ENCODE assay signal across 8 cellular contexts in the genomic region with DNA sequence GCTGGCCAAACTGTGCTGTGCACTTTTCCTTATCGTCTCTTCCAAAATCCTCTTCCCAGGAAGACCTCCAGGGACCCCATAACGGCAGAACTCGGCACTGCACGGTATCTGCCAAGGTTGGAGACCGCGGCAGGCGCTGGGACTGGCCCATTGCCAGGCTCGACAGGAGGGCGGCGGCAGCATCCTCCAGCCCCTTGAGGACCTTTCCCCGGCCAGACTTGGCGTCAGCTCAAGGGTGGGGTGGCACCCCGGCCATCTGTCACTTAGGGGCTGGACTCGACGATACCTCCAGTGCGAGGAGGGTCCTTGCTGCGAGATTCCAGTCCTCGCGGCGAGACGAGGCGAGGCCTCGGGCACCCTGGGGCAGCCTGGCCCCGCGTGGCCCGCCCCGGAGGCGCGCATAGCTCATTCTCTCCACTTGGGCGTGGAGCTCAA. TPM values are rescaled to one million over a fixed set of nuclear protein-coding genes. Genes with fewer than 3 reads are reported as not detected.
DNase-seq lines count a peak whose midpoint lies in the region; ATAC-seq and TF ChIP-seq lines count a peak whose summit lies in the region.

No MANE protein-coding gene starts in this region.

- no peaks in the 10 kb centered on the region for H3K27me3 ChIP-seq in mesenchymal stem cell (ENCODE audit: control insufficient read depth in 1 of 2, insufficient read depth in 1 of 2, low read length in 2 of 2)

- H2BK15ac ChIP-seq in mesenchymal stem cell (ENCODE audit: low read depth, poor library complexity, severe bottlenecking): no peak overlapping the region

- H2BK120ac ChIP-seq in mesenchymal stem cell (ENCODE audit: low read depth, low read length): peak overlapping the region; percentile 94

- H3K4me2 ChIP-seq in mesenchymal stem cell (ENCODE audit: low read length, poor library complexity, severe bottlenecking): peak overlapping the region; percentile 73

- H3K4me3 ChIP-seq in mesenchymal stem cell (ENCODE audit: insufficient read depth in 1 of 2, low read depth in 1 of 2, low read length in 2 of 2): peak overlapping the region; percentile 92 to 98

- no peaks in the 10 kb centered on the region for H3K9me3 ChIP-seq in mesenchymal stem cell (ENCODE audit: control insufficient read depth, low read length)

- H3K9ac ChIP-seq in mesenchymal stem cell (ENCODE audit: low read length): peak overlapping the region; percentile 94

- peaks cover 14 to 20% of the 10 kb centered on the region in 2 experiments for H3K36me3 ChIP-seq in mesenchymal stem cell (ENCODE audit: control insufficient read depth in 1 of 2, insufficient read depth in 2 of 2, low read depth in 1 of 2, low read length in 2 of 2)

- peaks cover 35% of the 10 kb centered on the region for H3K4me1 ChIP-seq in mesenchymal stem cell (ENCODE audit: control insufficient read depth, insufficient read depth, low read depth, low read length)

- H3K4me3 Mint-ChIP-seq in activated B cell treated with CpG ODN at 0.5 μM for 24 hours: peak overlapping the region; percentile 92

- POLR2A ChIA-PET in activated B cell treated with CpG ODN at 0.5 μM for 24 hours (lab: Charles Lee): interaction anchor here (0.5 to 3.8 kb wide), 14 partner anchors 12 to 1566 kb away, joined by 3 to 50 read pairs (median 4); partner anchors contain the start of genes DHX8, DNAJC7, EIF1 and KAT2A

- H3K4me1 Mint-ChIP-seq in activated B cell treated with CpG ODN at 0.5 μM for 24 hours: peaks cover 32% of the 10 kb centered on the region

- H3K27ac ChIP-seq in mesenchymal stem cell (ENCODE audit: low read length, poor library complexity, severe bottlenecking): peak overlapping the region; percentile 76

- DNase-seq in NK-92 treated with Interleukin-12 subunit alpha and Interleukin-12 subunit beta, amount 100 ng/mL, for 24 hours (lab: John Stamatoyannopoulos, UW): peak; percentile 20
- DNase-seq in NK-92 (lab: John Stamatoyannopoulos, UW; ENCODE audit: unreplicated experiment): no peak
- DNase-seq in M059J (ENCODE audit: low read depth): peak; percentile 32
- no peak for DNase-seq in activated B cell treated with CpG ODN at 0.5 μM for 24 hours
- DNase-seq in dermis blood vessel endothelial cell: peak; percentile 61
- peak; percentile 44 for DNase-seq in mesenchymal stem cell
- DNase-seq in stimulated activated CD8-positive, alpha-beta memory T cell treated with anti-CD3 and anti-CD28 coated beads, Interleukin-2, amount 100 ng/mL, for 48 hours (ENCODE audit: low read depth in 2 of 2): peak; percentile 16 to 23
- no peak for DNase-seq in NOMO-1 (lab: John Stamatoyannopoulos, UW; ENCODE audit: unreplicated experiment in 2 of 2)

- H2BK5ac ChIP-seq in mesenchymal stem cell (ENCODE audit: low read depth, low read length, poor library complexity, severe bottlenecking): no peak overlapping the region

- no peak overlapping the region for H2AK5ac ChIP-seq in mesenchymal stem cell (ENCODE audit: low read length, severe bottlenecking)

- peaks cover 16% of the 10 kb centered on the region for H3K36me3 Mint-ChIP-seq in activated B cell treated with CpG ODN at 0.5 μM for 24 hours (ENCODE audit: low read depth)

- under 1% methylated on average over 30 of the region's 30 CpGs for WGBS in mesenchymal stem cell

- peak overlapping the region in 1 of 2 experiments; percentile 60 for H2BK12ac ChIP-seq in mesenchymal stem cell (ENCODE audit: low read length in 2 of 2)

- CTCF ChIA-PET in activated B cell treated with CpG ODN at 0.5 μM for 24 hours (lab: Charles Lee): interaction anchor here (1.8 kb wide), 1 partner anchor 13 kb away, joined by 3 read pairs; the partner anchor contains the start of gene ODAD4

- no peak for TF ChIP-seq CTCF in activated B cell treated with CpG ODN at 0.5 μM for 24 hours (IDR thresholded peaks at IDR 0.05)

- H3K14ac ChIP-seq in mesenchymal stem cell (ENCODE audit: low read length in 2 of 2): peak overlapping the region in 1 of 2 experiments; percentile 46

- no peaks in the 10 kb centered on the region for H3K9me3 Mint-ChIP-seq in activated B cell treated with CpG ODN at 0.5 μM for 24 hours

- intact Hi-C loops in activated B cell treated with CpG ODN at 0.5 μM for 24 hours (cut with micrococcal nuclease): loop anchor here (1.0 to 5.0 kb wide), 6 partner anchors 49 to 759 kb away; partner anchors contain the start of genes CNP, DNAJC7, KAT2A and KLHL11

- no peaks in the 10 kb centered on the region for H3K27me3 Mint-ChIP-seq in activated B cell treated with CpG ODN at 0.5 μM for 24 hours

- H2AFZ ChIP-seq in mesenchymal stem cell (ENCODE audit: low read depth, low read length): no peak overlapping the region

- peak overlapping the region; percentile 49 to 96 for H3K23ac ChIP-seq in mesenchymal stem cell (ENCODE audit: low read length in 2 of 2)

- no peak for ATAC-seq in activated B cell treated with CpG ODN at 0.5 μM for 24 hours (ENCODE audit: low read depth)

- H3K27ac Mint-ChIP-seq in activated B cell treated with CpG ODN at 0.5 μM for 24 hours: peak overlapping the region; percentile 84

- no peak overlapping the region for H4K8ac ChIP-seq in mesenchymal stem cell (ENCODE audit: low read length)

- H3K79me1 ChIP-seq in mesenchymal stem cell (replicated peaks; ENCODE audit: low read length, poor library complexity, severe bottlenecking): peaks cover 3% of the 10 kb centered on the region

- H3K4ac ChIP-seq in mesenchymal stem cell (ENCODE audit: low read depth in 1 of 2, low read length in 2 of 2): peak overlapping the region; percentile 49 to 74

- H4K91ac ChIP-seq in mesenchymal stem cell (ENCODE audit: low read length): peak overlapping the region; percentile 85

- H3K18ac ChIP-seq in mesenchymal stem cell (ENCODE audit: low read depth in 1 of 2, low read length in 2 of 2): peak overlapping the region; percentile 88 to 99

RNA-seq across cellular contexts. Expression of gene ACLY, which starts 0.8 kb away (rescaled TPM):
- 103 and 151 TPM in 2 replicates for total RNA-seq in M059J (2014; rRNA removed; shearing (Covaris generic))
- total RNA-seq in activated B cell treated with CpG ODN at 0.5 μM for 24 hours: 133 and 143 TPM in 2 replicates
- total RNA-seq in dermis blood vessel endothelial cell: 195 and 384 TPM in 2 replicates
- polyA plus RNA-seq in mesenchymal stem cell (2013, experiment 1 of 2): 188 TPM
- 182 TPM for polyA plus RNA-seq in mesenchymal stem cell (2013, experiment 2 of 2)

RNA-seq across cellular contexts. Expression of gene ODAD4, which starts 12.4 kb away (rescaled TPM):
- 0.27 and 1.7 TPM in 2 replicates for total RNA-seq in M059J (2014; rRNA removed; shearing (Covaris generic))
- total RNA-seq in activated B cell treated with CpG ODN at 0.5 μM for 24 hours (0.56 and 1.1 TPM in 2 replicates), dermis blood vessel endothelial cell (0.28 and 0.34 TPM in 2 replicates)
- 1.0 TPM for polyA plus RNA-seq in mesenchymal stem cell (2013, experiment 1 of 2)
- 0.51 TPM for polyA plus RNA-seq in mesenchymal stem cell (2013, experiment 2 of 2)

RNA-seq across cellular contexts. Expression of gene CNP, which starts 48.6 kb away (rescaled TPM):
- 65.8 and 108 TPM in 2 replicates for total RNA-seq in M059J (2014; rRNA removed; shearing (Covaris generic))
- total RNA-seq in activated B cell treated with CpG ODN at 0.5 μM for 24 hours: 47.2 and 48.0 TPM in 2 replicates
- total RNA-seq in dermis blood vessel endothelial cell: 48.7 and 63.1 TPM in 2 replicates
- polyA plus RNA-seq in mesenchymal stem cell (2013, experiment 1 of 2): 51.3 TPM
- polyA plus RNA-seq in mesenchymal stem cell (2013, experiment 2 of 2): 50.8 TPM

RNA-seq across cellular contexts. Expression of gene KLHL11, which starts 52.8 kb away (rescaled TPM):
- 12.1 and 17.1 TPM in 2 replicates for total RNA-seq in M059J (2014; rRNA removed; shearing (Covaris generic))
- 13.6 and 17.3 TPM in 2 replicates for total RNA-seq in activated B cell treated with CpG ODN at 0.5 μM for 24 hours
- total RNA-seq in dermis blood vessel endothelial cell: 35.7 and 41.2 TPM in 2 replicates
- 2.7 TPM for polyA plus RNA-seq in mesenchymal stem cell (2013, experiment 1 of 2)
- 2.6 TPM for polyA plus RNA-seq in mesenchymal stem cell (2013, experiment 2 of 2)

Comparison
In these comparisons a context has a peak if more than half of its experiments do, and no peak if none do; other contexts are left out.
1. DNase-seq: peak in NK-92 treated with Interleukin-12 subunit alpha and Interleukin-12 subunit beta, amount 100 ng/mL, for 24 hours (single experiment), M059J (single experiment), dermis blood vessel endothelial cell (single experiment), mesenchymal stem cell (single experiment) and stimulated activated CD8-positive, alpha-beta memory T cell treated with anti-CD3 and anti-CD28 coated beads, Interleukin-2, amount 100 ng/mL, for 48 hours (2 of 2); none in NK-92 (single experiment), activated B cell treated with CpG ODN at 0.5 μM for 24 hours (single experiment) and NOMO-1 (0 of 2).